Comparison of ENCODE assay signal across 19 cellular contexts in the genomic region with DNA sequence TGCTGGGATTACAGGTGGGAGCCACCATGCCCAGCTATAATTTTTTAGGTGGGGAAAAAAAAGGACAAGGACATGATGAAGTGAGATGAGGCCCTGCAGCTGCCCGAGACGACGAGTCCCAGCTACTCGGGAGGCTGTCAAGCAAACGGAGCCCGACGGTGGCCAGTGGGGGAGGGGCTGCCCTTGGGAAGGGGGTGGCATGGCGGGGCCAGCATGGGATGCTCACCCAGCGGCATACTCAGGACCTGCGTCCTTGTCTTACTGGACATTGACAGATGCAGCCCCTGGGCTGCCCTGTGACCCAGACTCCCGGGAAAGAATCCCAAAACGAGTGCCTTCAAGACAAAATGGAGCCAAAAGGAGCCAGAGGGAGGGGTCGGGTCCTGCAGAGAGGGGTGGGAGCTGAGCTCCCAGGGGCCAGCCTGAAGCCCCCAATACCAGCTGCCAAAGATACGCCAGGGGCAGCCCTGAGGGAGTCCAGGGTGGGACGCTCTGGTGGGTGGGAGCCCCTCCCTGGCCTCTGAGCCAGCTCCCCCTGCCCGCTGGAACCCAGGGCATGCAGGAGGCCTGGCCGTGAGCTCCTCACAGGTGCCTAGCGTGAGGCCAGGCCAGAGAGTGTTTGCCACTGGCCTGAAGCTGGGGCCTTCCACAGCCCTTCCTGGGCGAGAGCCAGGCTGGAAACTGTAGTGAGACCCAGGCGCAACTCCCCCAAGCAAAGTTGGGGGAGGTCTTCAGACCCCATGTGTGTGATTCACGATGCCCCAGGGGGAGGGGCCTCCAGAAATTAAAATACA. TPM values are rescaled to one million over a fixed set of nuclear protein-coding genes. Genes with fewer than 3 reads are reported as not detected.
DNase-seq lines count a peak whose midpoint lies in the region; ATAC-seq and TF ChIP-seq lines count a peak whose summit lies in the region.
"Had no signal": no experiment of that assay in that cellular context is flagged by ENCODE, and none has a peak within 500 bp of the region (broad histone marks: within the 10 kb centered on the region; RNA-seq: fewer than 3 reads in every experiment).

No MANE protein-coding gene starts in this region.

- H3K27me3 ChIP-seq in right cardiac atrium (ENCODE audit: control insufficient read depth, insufficient read depth) (no peaks in the 10 kb centered on the region), left ventricle myocardium inferior (ENCODE audit: low read depth) (peaks cover 86% of the 10 kb centered on the region), neuronal stem cell (ENCODE audit: control insufficient read depth in 3 of 3, insufficient read depth in 3 of 3, low read depth in 1 of 3, low read length in 3 of 3) (peaks cover 0 to 58% (median 0%) of the 10 kb centered on the region in 3 experiments)

- no peak overlapping the region for H2BK12ac ChIP-seq in neuronal stem cell (ENCODE audit: low read length)

- no peak overlapping the region for H3K9ac ChIP-seq in neuronal stem cell (ENCODE audit: low read depth, low read length, poor library complexity)
- H3K9ac ChIP-seq: GM23248 had no signal

- no peaks in the 10 kb centered on the region for H3K9me3 ChIP-seq in right cardiac atrium (ENCODE audit: control insufficient read depth, low read length)
- H3K9me3 ChIP-seq in left ventricle myocardium inferior (replicated peaks) = no peaks in the 10 kb centered on the region
- H3K9me3 ChIP-seq in neuronal stem cell (replicated peaks in 1 of 2; ENCODE audit: control insufficient read depth in 2 of 2, insufficient read depth in 1 of 2, low read depth in 1 of 2, low read length in 2 of 2) = peaks cover 0 to 3% of the 10 kb centered on the region in 2 donors
- H3K9me3 ChIP-seq: Caco-2 had no signal

- no peak overlapping the region for H3K4me2 ChIP-seq in neuronal stem cell (ENCODE audit: insufficient read depth, low read length, poor library complexity, severe bottlenecking)

- DNase-seq in DMS79 (lab: John Stamatoyannopoulos, UW) = peak; percentile 67
- DNase-seq in DMS79 treated with DMSO at 0.1 percent for 48 hours (lab: John Stamatoyannopoulos, UW) = no peak
- peak in 2 of 3 donors; percentile 33 to 40 for DNase-seq in right cardiac atrium
- no peak for DNase-seq in left ventricle myocardium inferior
- DNase-seq in RPMI8226 = peak; percentile 49
- DNase-seq in neuronal stem cell (ENCODE audit: low spot score) = no peak
- DNase-seq in NK-92 (lab: John Stamatoyannopoulos, UW; ENCODE audit: unreplicated experiment) = no peak
- DNase-seq in NCI-H1048 (lab: John Stamatoyannopoulos, UW) = no peak
- DNase-seq: 8988T; C1 segment of cervical spinal cord; Caco-2; CD4-positive, CD25-positive, alpha-beta regulatory T cell; CD8-positive, alpha-beta memory T cell; GM23248; HCEC 1CT had no signal

- no peak for ATAC-seq in right cardiac atrium
- ATAC-seq: K562 had no signal

- no peak overlapping the region for H2BK120ac ChIP-seq in neuronal stem cell (ENCODE audit: low read depth, low read length)

- H3K4ac ChIP-seq in neuronal stem cell (ENCODE audit: low read length) = no peak overlapping the region

- no peaks in the 10 kb centered on the region for H3K79me1 ChIP-seq in neuronal stem cell (ENCODE audit: low read depth, low read length)

- no peak overlapping the region for H3K4me3 ChIP-seq in right cardiac atrium (ENCODE audit: low read length)
- H3K4me3 ChIP-seq in left ventricle myocardium inferior = no peak overlapping the region
- no peak overlapping the region for H3K4me3 ChIP-seq in neuronal stem cell (ENCODE audit: low read length in 2 of 2)
- H3K4me3 ChIP-seq: GM23248, K562 had no signal

- no peak overlapping the region for H4K91ac ChIP-seq in neuronal stem cell (ENCODE audit: low read depth, low read length, poor library complexity)

- H2AFZ ChIP-seq in neuronal stem cell (ENCODE audit: low read length) = no peak overlapping the region
- H2AFZ ChIP-seq: GM23248 had no signal

- H3K23ac ChIP-seq in neuronal stem cell (ENCODE audit: low read depth, low read length, poor library complexity) = peak overlapping the region; percentile 73

- H3K14ac ChIP-seq in neuronal stem cell (ENCODE audit: low read length) = no peak overlapping the region

- H3K4me1 ChIP-seq in right cardiac atrium (ENCODE audit: control insufficient read depth, insufficient read depth, low read length) (no peaks in the 10 kb centered on the region), left ventricle myocardium inferior (peaks cover 6% of the 10 kb centered on the region), neuronal stem cell (ENCODE audit: control insufficient read depth in 2 of 2, insufficient read depth in 1 of 2, low read depth in 1 of 2, low read length in 2 of 2) (peaks cover 0 to 3% of the 10 kb centered on the region in 2 donors)
- H3K4me1 ChIP-seq: Caco-2 had no signal

- H2BK15ac ChIP-seq in neuronal stem cell (ENCODE audit: low read length) = peak overlapping the region; percentile 75

- H3K27ac ChIP-seq in right cardiac atrium (ENCODE audit: low read length) (no peak overlapping the region), left ventricle myocardium inferior (replicated peaks) (no peak overlapping the region), neuronal stem cell (replicated peaks; ENCODE audit: low read length) (no peak overlapping the region)
- H3K27ac ChIP-seq: GM23248, HL-60 had no signal

- peak overlapping the region; percentile 75 for H2AK5ac ChIP-seq in neuronal stem cell (ENCODE audit: low read depth, low read length)

- intact Hi-C loops in right cardiac atrium (cut with DNase I) = loop anchor here in 2 of 4 donors (10.0 kb wide), 2 partner anchors 113 to 323 kb away; partner anchors contain the start of gene UBAC1 (in 1 of the 2)
- intact Hi-C loops in left ventricle myocardium inferior (cut with micrococcal nuclease) = no loop called here

- no peaks in the 10 kb centered on the region for H3K36me3 ChIP-seq in left ventricle myocardium inferior
- H3K36me3 ChIP-seq in neuronal stem cell (replicated peaks in 1 of 2; ENCODE audit: control insufficient read depth in 2 of 2, insufficient read depth in 2 of 2, low read length in 2 of 2) = no peaks in the 10 kb centered on the region

- no peak for TF ChIP-seq CTCF in left ventricle myocardium inferior (IDR thresholded peaks at IDR 0.05; ENCODE audit: borderline replicate concordance)

- 43% methylated on average over 21 of the region's 21 CpGs for WGBS in right cardiac atrium
- no CpG with 5 or more reads among the region's 21 CpGs for WGBS in neuronal stem cell (ENCODE audit: extremely low coverage in 2 of 2, insufficient read length in 2 of 2, insufficient replicate concordance in 1 of 2), 2 donors

- no peak overlapping the region for H4K8ac ChIP-seq in neuronal stem cell (ENCODE audit: low read depth, low read length)

- no peak overlapping the region for H2BK5ac ChIP-seq in neuronal stem cell (ENCODE audit: low read length)

- no peak overlapping the region for H3K18ac ChIP-seq in neuronal stem cell (ENCODE audit: low read length)

RNA-seq across cellular contexts. Expression of gene CCDC187, which starts 15.7 kb away (rescaled TPM):
- total RNA-seq in right cardiac atrium (not detected), left ventricle myocardium inferior (not detected)
- polyA plus RNA-seq in right cardiac atrium = not detected
- polyA plus RNA-seq in neuronal stem cell (2013, experiment 1 of 2) = 0.08 TPM
- polyA plus RNA-seq in neuronal stem cell (2013, experiment 2 of 2) = 0.08 TPM
- total RNA-seq: A673; CD4-positive, CD25-positive, alpha-beta regulatory T cell; CD8-positive, alpha-beta memory T cell; GM23248; K562 had no signal
- polyA plus RNA-seq: AG04450; CD4-positive, CD25-positive, alpha-beta regulatory T cell; CD8-positive, alpha-beta memory T cell; GM23248; K562 had no signal

RNA-seq across cellular contexts. Expression of gene GPSM1, which starts 39.2 kb away (rescaled TPM):
- total RNA-seq in right cardiac atrium = 10 to 100 TPM; 46.3 to 90.6 (median 71.6) TPM
- polyA plus RNA-seq in right cardiac atrium = 73.3 TPM
- total RNA-seq in left ventricle myocardium inferior = 69.0 TPM
- polyA plus RNA-seq in neuronal stem cell (2013, experiment 1 of 2) = 37.4 TPM
- 37.2 TPM for polyA plus RNA-seq in neuronal stem cell (2013, experiment 2 of 2)

RNA-seq across cellular contexts. Expression of gene QSOX2, which starts 42.5 kb away (rescaled TPM):
- total RNA-seq in right cardiac atrium (1 to 10 TPM; 5.3 to 9.0 (median 7.5) TPM), left ventricle myocardium inferior (8.0 TPM)
- 4.5 TPM for polyA plus RNA-seq in right cardiac atrium
- polyA plus RNA-seq in neuronal stem cell (2013, experiment 1 of 2) = 11.3 TPM
- polyA plus RNA-seq in neuronal stem cell (2013, experiment 2 of 2) = 11.5 TPM

Comparison
In these comparisons a context has a peak if more than half of its experiments do, and no peak if none do; other contexts are left out.
1. DNase-seq: peak in DMS79 (single experiment), right cardiac atrium (2 of 3) and RPMI8226 (single experiment); none in DMS79 treated with DMSO at 0.1 percent for 48 hours (single experiment), left ventricle myocardium inferior (single experiment), neuronal stem cell (single experiment), NK-92 (single experiment) and NCI-H1048 (single experiment).